In genomic region chr2:29751390-29751789, GRCh38 we compare ENCODE assay signal across 23 cellular contexts.
A peak's percentile ranks its signal among the peaks of the same experiment; 100 is the strongest.
DNase-seq lines count a peak whose midpoint lies in the region; ATAC-seq and TF ChIP-seq lines count a peak whose summit lies in the region.
"Had no signal": no experiment of that assay in that cellular context is flagged by ENCODE, and none has a peak within 500 bp of the region (broad histone marks: within the 10 kb centered on the region; RNA-seq: fewer than 3 reads in every experiment).

No MANE protein-coding gene starts in this region.

- H3K27me3 Mint-ChIP-seq in Calu3 (ENCODE audit: unreplicated experiment) = no peaks in the 10 kb centered on the region

- WGBS in smooth muscle cell (ENCODE audit: low lambda C conversion rate) = 96% methylated on average over 6 of the region's 6 CpGs

- H3K36me3 ChIP-seq in tibial artery (no peaks in the 10 kb centered on the region), smooth muscle cell (ENCODE audit: low read depth) (no peaks in the 10 kb centered on the region)
- H3K36me3 ChIP-seq: BLaER1 treated with 17β-estradiol and CSF1 and Interleukin-3, amounts not matched to agents 10 nM and 100 nM; heart right ventricle; neutrophil; thyroid gland had no signal

- H3K9me3 ChIP-seq in tibial artery = no peaks in the 10 kb centered on the region
- no peaks in the 10 kb centered on the region for H3K9me3 ChIP-seq in smooth muscle cell (replicated peaks; ENCODE audit: low read depth)
- H3K9me3 ChIP-seq: BLaER1 treated with 17β-estradiol and CSF1 and Interleukin-3, amounts not matched to agents 10 nM and 100 nM; heart right ventricle; neutrophil; thyroid gland had no signal

- peak; percentile 48 for ATAC-seq in GM19025 (IDR thresholded peaks at IDR 0.05; ENCODE audit: low read depth, unreplicated experiment)
- peak; percentile 46 for ATAC-seq in GM21737 (IDR thresholded peaks at IDR 0.05; ENCODE audit: unreplicated experiment)
- peak; percentile 55 for ATAC-seq in HG03175 (IDR thresholded peaks at IDR 0.05; ENCODE audit: unreplicated experiment)
- ATAC-seq in GM18520 (IDR thresholded peaks at IDR 0.05; ENCODE audit: unreplicated experiment) = no peak
- ATAC-seq: activated CD8-positive, alpha-beta T cell treated with anti-CD3 and anti-CD28 coated beads, Interleukin-2, amount 10 ng/mL, durations not matched to agents 7 days and 5 days; activated T-cell treated with anti-CD3 and anti-CD28 coated beads, Interleukin-2, amount 50 U/mL, for 4 hours; heart right ventricle; WTC11 had no signal

- no peak overlapping the region for H3K27ac ChIP-seq in tibial artery
- H3K27ac ChIP-seq in smooth muscle cell (ENCODE audit: low read depth) = no peak overlapping the region
- H3K27ac ChIP-seq: BLaER1 treated with 17β-estradiol and CSF1 and Interleukin-3, amounts not matched to agents 10 nM and 100 nM; heart right ventricle; neutrophil; thyroid gland had no signal

- peaks cover 11% of the 10 kb centered on the region for H3K36me3 Mint-ChIP-seq in Calu3 (ENCODE audit: insufficient read depth, unreplicated experiment)
- H3K36me3 Mint-ChIP-seq: immature natural killer cell; stimulated activated naive B cell treated with anti-CD40 and anti-IgM and Interleukin-4, amounts not matched to agents 10 μg/mL and 1 μg/mL and 100 μg/mL, for 72 hours; WTC11 had no signal

- no peak overlapping the region for H3K4me3 ChIP-seq in tibial artery
- H3K4me3 ChIP-seq in smooth muscle cell = no peak overlapping the region
- H3K4me3 ChIP-seq: BLaER1 treated with 17β-estradiol and CSF1 and Interleukin-3, amounts not matched to agents 10 nM and 100 nM; heart right ventricle; thyroid gland had no signal

- no peaks in the 10 kb centered on the region for H4K20me1 ChIP-seq in smooth muscle cell (ENCODE audit: low read depth)
- H4K20me1 ChIP-seq: BLaER1 treated with 17β-estradiol and CSF1 and Interleukin-3, amounts not matched to agents 10 nM and 100 nM had no signal

- CTCF ChIA-PET in Calu3 (lab: Charles Lee) = interaction anchor here (0.7 to 1.1 kb wide), 3 partner anchors 13 to 195 kb away, joined by 3 to 5 read pairs (median 3); no protein-coding TSS in a partner anchor

- H3K4me3 Mint-ChIP-seq in Calu3 (ENCODE audit: low read depth, unreplicated experiment) = no peak overlapping the region
- H3K4me3 Mint-ChIP-seq: activated CD8-positive, alpha-beta T cell treated with anti-CD3 and anti-CD28 coated beads, Interleukin-2, amount 10 ng/mL, durations not matched to agents 7 days and 5 days; activated T-cell treated with anti-CD3 and anti-CD28 coated beads, Interleukin-2, amount 50 U/mL, for 4 hours; immature natural killer cell; stimulated activated naive B cell treated with anti-CD40 and anti-IgM and Interleukin-4, amounts not matched to agents 10 μg/mL and 1 μg/mL and 100 μg/mL, for 72 hours; T-helper 1 cell treated with Interleukin-12 subunit alpha and Interleukin-12 subunit beta and Interleukin-4 antibody, amounts not matched to agents 30 μg/mL and 1 μg/mL, for 36 hours; WTC11 had no signal

- peak overlapping the region; percentile 72 for H3K27ac Mint-ChIP-seq in Calu3 (ENCODE audit: unreplicated experiment)
- H3K27ac Mint-ChIP-seq: activated CD8-positive, alpha-beta T cell treated with anti-CD3 and anti-CD28 coated beads, Interleukin-2, amount 10 ng/mL, durations not matched to agents 7 days and 5 days; immature natural killer cell; stimulated activated naive B cell treated with anti-CD40 and anti-IgM and Interleukin-4, amounts not matched to agents 10 μg/mL and 1 μg/mL and 100 μg/mL, for 72 hours; T-helper 1 cell treated with Interleukin-12 subunit alpha and Interleukin-12 subunit beta and Interleukin-4 antibody, amounts not matched to agents 30 μg/mL and 1 μg/mL, for 36 hours; WTC11 had no signal

- no peaks in the 10 kb centered on the region for H3K79me2 ChIP-seq in smooth muscle cell (ENCODE audit: low read depth)

- H3K4me1 Mint-ChIP-seq in Calu3 (ENCODE audit: low read depth, unreplicated experiment) = peaks cover 38% of the 10 kb centered on the region
- H3K4me1 Mint-ChIP-seq: immature natural killer cell, WTC11 had no signal

- no peak overlapping the region for H3K9ac ChIP-seq in smooth muscle cell (ENCODE audit: low read depth)
- H3K9ac ChIP-seq: BLaER1 treated with 17β-estradiol and CSF1 and Interleukin-3, amounts not matched to agents 10 nM and 100 nM had no signal

- DNase-seq in Calu3 (no peak), tibial artery (no peak), NCI-H69 (lab: John Stamatoyannopoulos, UW) (no peak), smooth muscle cell (lab: John Stamatoyannopoulos, UW; ENCODE audit: unreplicated experiment) (no peak)
- DNase-seq: activated CD8-positive, alpha-beta T cell treated with anti-CD3 and anti-CD28 coated beads, Interleukin-2, amount 10 ng/mL, durations not matched to agents 7 days and 5 days; activated naive CD4-positive, alpha-beta T cell treated with anti-CD3 and anti-CD28 coated beads, Interleukin-2, amount 50 U/mL, for 16 hours; activated T-cell treated with anti-CD3 and anti-CD28 coated beads, Interleukin-2, amount 50 U/mL, for 4 hours; DMS153; HCEC 1CT; heart right ventricle; immature natural killer cell; OCI-M1; SIG-M5; stimulated activated naive B cell treated with anti-CD40 and anti-IgM and Interleukin-4, amounts not matched to agents 10 μg/mL and 1 μg/mL and 100 μg/mL, for 72 hours; thyroid gland had no signal

- no peaks in the 10 kb centered on the region for H3K27me3 ChIP-seq in tibial artery
- no peaks in the 10 kb centered on the region for H3K27me3 ChIP-seq in smooth muscle cell (ENCODE audit: low read depth)
- H3K27me3 ChIP-seq: BLaER1 treated with 17β-estradiol and CSF1 and Interleukin-3, amounts not matched to agents 10 nM and 100 nM; thyroid gland had no signal

- intact Hi-C loops in Calu3 (cut with micrococcal nuclease; ENCODE audit: unreplicated experiment) (no loop called here), tibial artery (cut with DNase I; ENCODE audit: low total_unique reads) (no loop called here)

- BruUV-seq in Calu3 (replicated peaks; lab: Mats Ljungman, UMichigan) = no TSS peak

- peaks cover 2% of the 10 kb centered on the region for H3K9me3 Mint-ChIP-seq in Calu3 (ENCODE audit: low read depth, unreplicated experiment)
- H3K9me3 Mint-ChIP-seq: activated T-cell treated with anti-CD3 and anti-CD28 coated beads, Interleukin-2, amount 50 U/mL, for 4 hours; immature natural killer cell; stimulated activated naive B cell treated with anti-CD40 and anti-IgM and Interleukin-4, amounts not matched to agents 10 μg/mL and 1 μg/mL and 100 μg/mL, for 72 hours; T-helper 1 cell treated with Interleukin-12 subunit alpha and Interleukin-12 subunit beta and Interleukin-4 antibody, amounts not matched to agents 30 μg/mL and 1 μg/mL, for 36 hours; WTC11 had no signal

- no peak for TF ChIP-seq CTCF in Calu3 (IDR thresholded peaks at IDR 0.05; ENCODE audit: unreplicated experiment)
- TF ChIP-seq CTCF in tibial artery (IDR thresholded peaks at IDR 0.05) = no peak
- TF ChIP-seq CTCF in smooth muscle cell (IDR thresholded peaks at IDR 0.05; ENCODE audit: borderline replicate concordance, insufficient read depth, poor library complexity, severe bottlenecking) = no peak

- no peaks in the 10 kb centered on the region for H3F3A ChIP-seq in smooth muscle cell (ENCODE audit: low read depth)

- H3K4me1 ChIP-seq in tibial artery (peaks cover 0 to 18% (median 11%) of the 10 kb centered on the region in 4 donors), smooth muscle cell (ENCODE audit: low read depth) (peaks cover 5% of the 10 kb centered on the region)
- H3K4me1 ChIP-seq: heart right ventricle had no signal

- H3K4me2 ChIP-seq in smooth muscle cell = no peak overlapping the region
- H3K4me2 ChIP-seq: BLaER1 treated with 17β-estradiol and CSF1 and Interleukin-3, amounts not matched to agents 10 nM and 100 nM had no signal

- H2AFZ ChIP-seq in smooth muscle cell (ENCODE audit: low read depth) = no peak overlapping the region
